ENCODE assay signal across 9 cellular contexts in the genomic region with DNA sequence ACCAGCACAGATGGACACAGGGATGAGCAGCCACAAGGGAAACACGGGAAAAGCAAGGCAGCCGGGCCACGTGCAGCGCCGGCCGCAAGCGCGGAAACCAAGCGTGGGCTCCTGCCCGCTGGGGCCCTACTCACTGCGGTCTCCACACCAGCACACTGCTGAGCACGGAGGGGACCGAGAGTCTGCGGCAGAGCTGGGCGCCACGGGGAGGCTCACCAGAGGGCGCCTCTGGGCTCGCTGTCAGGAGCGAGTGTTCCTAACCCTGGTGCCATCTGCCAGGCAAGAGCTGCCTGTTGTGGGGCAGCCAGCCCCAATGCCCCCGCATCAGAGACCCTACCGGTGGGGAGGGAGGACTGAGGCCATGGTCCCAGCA. TPM values are rescaled to one million over a fixed set of nuclear protein-coding genes. Genes with fewer than 3 reads are reported as not detected.
DNase-seq lines count a peak whose midpoint lies in the region; ATAC-seq, FAIRE-seq and TF ChIP-seq lines count a peak whose summit lies in the region.
"Had no signal": no experiment of that assay in that cellular context is flagged by ENCODE, and none has a peak within 500 bp of the region (broad histone marks: within the 10 kb centered on the region; RNA-seq: fewer than 3 reads in every experiment).

No MANE protein-coding gene starts in this region.

- peak overlapping the region; percentile 98 for H3K27ac Mint-ChIP-seq in activated naive CD8-positive, alpha-beta T cell treated with anti-CD3 and anti-CD28 coated beads, Interleukin-2, amount 10 ng/mL, durations not matched to agents 7 days and 5 days

- WGBS in hepatocyte (ENCODE audit: low lambda C conversion rate, missing lambda C conversion rate): 71% methylated on average over 21 of the region's 21 CpGs

- H3K27ac ChIP-seq in hepatocyte: peak overlapping the region; percentile 81
- peak overlapping the region in 20 of 21 experiments; percentile 74 to 95 (median 87) for H3K27ac ChIP-seq in skin epidermis

- H3K79me2 ChIP-seq in hepatocyte: peaks cover 80% of the 10 kb centered on the region

- H3K9me3 ChIP-seq in hepatocyte (ENCODE audit: low read depth): no peaks in the 10 kb centered on the region

- peak overlapping the region; percentile 78 for H3K4me3 Mint-ChIP-seq in activated naive CD8-positive, alpha-beta T cell treated with anti-CD3 and anti-CD28 coated beads, Interleukin-2, amount 10 ng/mL, durations not matched to agents 7 days and 5 days

- H3K36me3 ChIP-seq in hepatocyte (replicated peaks; ENCODE audit: insufficient read depth, low read depth): no peaks in the 10 kb centered on the region

- no peak for FAIRE-seq in urothelium cell line (lab: Jason Lieb, UNC)
- FAIRE-seq: frontal cortex had no signal

- DNase-seq in GM13976 (ENCODE audit: low spot score): peak; percentile 82
- DNase-seq in SW480 (ENCODE audit: low spot score): peak; percentile 57
- DNase-seq in activated naive CD8-positive, alpha-beta T cell treated with anti-CD3 and anti-CD28 coated beads, Interleukin-2, amount 10 ng/mL, durations not matched to agents 7 days and 5 days: peak; percentile 82
- DNase-seq in hepatocyte (ENCODE audit: low spot score): no peak
- DNase-seq in urothelium cell line (ENCODE audit: low spot score): no peak

- H3K36me3 Mint-ChIP-seq in activated naive CD8-positive, alpha-beta T cell treated with anti-CD3 and anti-CD28 coated beads, Interleukin-2, amount 10 ng/mL, durations not matched to agents 7 days and 5 days: peaks cover 8% of the 10 kb centered on the region

- H2AFZ ChIP-seq in hepatocyte: no peak overlapping the region

- H4K20me1 ChIP-seq in hepatocyte (ENCODE audit: insufficient read depth, poor library complexity, severe bottlenecking): peaks cover 23% of the 10 kb centered on the region

- ATAC-seq in HG02885 (IDR thresholded peaks at IDR 0.05; ENCODE audit: poor library complexity, unreplicated experiment) (peak; percentile 58), GM18907 (IDR thresholded peaks at IDR 0.05; ENCODE audit: unreplicated experiment) (no peak)
- ATAC-seq in activated naive CD8-positive, alpha-beta T cell treated with anti-CD3 and anti-CD28 coated beads, Interleukin-2, amount 10 ng/mL, durations not matched to agents 7 days and 5 days (ENCODE audit: low read depth): peak; percentile 59

- no peaks in the 10 kb centered on the region for H3K9me3 Mint-ChIP-seq in activated naive CD8-positive, alpha-beta T cell treated with anti-CD3 and anti-CD28 coated beads, Interleukin-2, amount 10 ng/mL, durations not matched to agents 7 days and 5 days

- no peaks in the 10 kb centered on the region for H3K27me3 ChIP-seq in hepatocyte

- POLR2A ChIA-PET in activated naive CD8-positive, alpha-beta T cell treated with anti-CD3 and anti-CD28 coated beads, Interleukin-2, amount 10 ng/mL, durations not matched to agents 7 days and 5 days (lab: Charles Lee): interaction anchor here (0.6 to 2.6 kb wide), 10 partner anchors 10 to 38 kb away, joined by 3 to 19 read pairs (median 6); a partner anchor contains a TSS

- H3K4me3 ChIP-seq in hepatocyte (no peak overlapping the region), skin epidermis (peak overlapping the region; percentile 2 to 30 (median 25))

- in situ Hi-C loops in GM13976 (cut with MboI; ENCODE audit: low sequenced_read_pairs, unreplicated experiment): no loop called here

- no peaks in the 10 kb centered on the region for H3K9me2 ChIP-seq in hepatocyte (replicated peaks; ENCODE audit: insufficient read depth)

- H3K4me1 ChIP-seq in hepatocyte (ENCODE audit: insufficient read depth): peaks cover 39% of the 10 kb centered on the region

- peak overlapping the region; percentile 37 for H3K4me2 ChIP-seq in hepatocyte

- peak; percentile 82 for TF ChIP-seq CTCF in GM13976 (IDR thresholded peaks at IDR 0.05; ENCODE audit: borderline replicate concordance, control extremely low read depth, extremely low read depth, insufficient read depth, missing control alignments)
- TF ChIP-seq CTCF in hepatocyte (IDR thresholded peaks at IDR 0.05; ENCODE audit: poor library complexity): peak; percentile 30

- H3K4me1 Mint-ChIP-seq in activated naive CD8-positive, alpha-beta T cell treated with anti-CD3 and anti-CD28 coated beads, Interleukin-2, amount 10 ng/mL, durations not matched to agents 7 days and 5 days: peaks cover 34% of the 10 kb centered on the region

- H3K27me3 Mint-ChIP-seq in activated naive CD8-positive, alpha-beta T cell treated with anti-CD3 and anti-CD28 coated beads, Interleukin-2, amount 10 ng/mL, durations not matched to agents 7 days and 5 days: no peaks in the 10 kb centered on the region

RNA-seq across cellular contexts. Expression of a gene that starts 26.5 kb away (rescaled TPM):
- 10 to 100 TPM; 23.7 to 26.2 TPM for total RNA-seq in activated naive CD8-positive, alpha-beta T cell treated with anti-CD3 and anti-CD28 coated beads, Interleukin-2, amount 10 ng/mL, durations not matched to agents 7 days and 5 days
- total RNA-seq in hepatocyte: 11.2 and 16.6 TPM in 2 replicates
- 17.0 and 21.9 TPM in 2 replicates for polyA plus RNA-seq in hepatocyte

RNA-seq across cellular contexts. Expression of a gene that starts 30.5 kb away (rescaled TPM):
- 10 to 100 TPM; 54.6 to 56.8 TPM for total RNA-seq in activated naive CD8-positive, alpha-beta T cell treated with anti-CD3 and anti-CD28 coated beads, Interleukin-2, amount 10 ng/mL, durations not matched to agents 7 days and 5 days
- total RNA-seq in hepatocyte: 71.8 and 81.7 TPM in 2 replicates
- polyA plus RNA-seq in hepatocyte: 111 and 114 TPM in 2 replicates

RNA-seq across cellular contexts. Expression of a gene that starts 31.2 kb away (rescaled TPM):
- total RNA-seq in activated naive CD8-positive, alpha-beta T cell treated with anti-CD3 and anti-CD28 coated beads, Interleukin-2, amount 10 ng/mL, durations not matched to agents 7 days and 5 days: 1 to 10 TPM; 8.4 to 8.8 TPM
- total RNA-seq in hepatocyte: 27.5 and 28.1 TPM in 2 replicates
- polyA plus RNA-seq in hepatocyte: 34.4 and 45.2 TPM in 2 replicates

RNA-seq across cellular contexts. Expression of a gene that starts 32.6 kb away (rescaled TPM):
- 10 to 100 TPM; 77.0 to 79.1 TPM for total RNA-seq in activated naive CD8-positive, alpha-beta T cell treated with anti-CD3 and anti-CD28 coated beads, Interleukin-2, amount 10 ng/mL, durations not matched to agents 7 days and 5 days
- 5.5 and 6.2 TPM in 2 replicates for total RNA-seq in hepatocyte
- 6.5 and 11.1 TPM in 2 replicates for polyA plus RNA-seq in hepatocyte

Comparison
In these comparisons a context has a peak if more than half of its experiments do, and no peak if none do; other contexts are left out.
1. DNase-seq: peak in GM13976 (single experiment), SW480 (single experiment) and activated naive CD8-positive, alpha-beta T cell treated with anti-CD3 and anti-CD28 coated beads, Interleukin-2, amount 10 ng/mL, durations not matched to agents 7 days and 5 days (single experiment); none in hepatocyte (single experiment) and urothelium cell line (single experiment).